ENCODE assay signal across 24 cellular contexts in genomic region chr2:22703286-22703925, GRCh38.
DNase-seq lines count a peak whose midpoint lies in the region; ATAC-seq and TF ChIP-seq lines count a peak whose summit lies in the region.
"Had no signal": no experiment of that assay in that cellular context is flagged by ENCODE, and none has a peak within 500 bp of the region (broad histone marks: within the 10 kb centered on the region; RNA-seq: fewer than 3 reads in every experiment).

No MANE protein-coding gene starts in this region.

- H3K27me3 ChIP-seq in upper lobe of left lung: no peaks in the 10 kb centered on the region
- no peaks in the 10 kb centered on the region for H3K27me3 ChIP-seq in MM.1S (replicated peaks; ENCODE audit: insufficient read depth, low read length)
- H3K27me3 ChIP-seq: BLaER1, SJCRH30 had no signal

- no peaks in the 10 kb centered on the region for H3K9me2 ChIP-seq in MM.1S (replicated peaks; ENCODE audit: insufficient read depth, low read length)

- WGBS in upper lobe of left lung, 2 donors: 67 to 75% methylated on average over 1 of the region's 1 CpG

- H3K4me2 ChIP-seq in MM.1S (ENCODE audit: low read depth, low read length): no peak overlapping the region
- H3K4me2 ChIP-seq: BLaER1, GM23338 had no signal

- H3K9me3 ChIP-seq in mucosa of descending colon (no peaks in the 10 kb centered on the region), upper lobe of left lung (no peaks in the 10 kb centered on the region), MM.1S (replicated peaks; ENCODE audit: insufficient read depth, low read length) (no peaks in the 10 kb centered on the region)
- H3K9me3 ChIP-seq: BLaER1, SJCRH30 had no signal

- no peaks in the 10 kb centered on the region for H3K4me1 ChIP-seq in mucosa of descending colon (ENCODE audit: low read depth)
- H3K4me1 ChIP-seq in upper lobe of left lung: no peaks in the 10 kb centered on the region
- no peaks in the 10 kb centered on the region for H3K4me1 ChIP-seq in MM.1S (ENCODE audit: low read length)
- H3K4me1 ChIP-seq: BLaER1, SJCRH30 had no signal

- TF ChIP-seq CTCF in epithelial cell of proximal tubule (conservative IDR thresholded peaks at IDR 0.05; ENCODE audit: low read depth, low read length) (no peak), mucosa of descending colon (IDR thresholded peaks at IDR 0.05) (no peak), upper lobe of left lung (IDR thresholded peaks at IDR 0.05) (no peak), MM.1S (IDR thresholded peaks at IDR 0.05; ENCODE audit: low read length) (no peak)

- TF ChIP-seq EP300 in upper lobe of left lung (IDR thresholded peaks at IDR 0.05): no peak

- H3K27ac ChIP-seq in upper lobe of left lung (no peak overlapping the region), MM.1S (ENCODE audit: low read length) (no peak overlapping the region)
- H3K27ac ChIP-seq: BLaER1, SJCRH30 had no signal

- TF ChIP-seq POLR2A in upper lobe of left lung (IDR thresholded peaks at IDR 0.05): no peak

- H4K20me1 ChIP-seq in MM.1S (ENCODE audit: insufficient read depth, low read length): no peaks in the 10 kb centered on the region
- H4K20me1 ChIP-seq: BLaER1 had no signal

- H3K36me3 ChIP-seq in mucosa of descending colon (ENCODE audit: low read depth) (no peaks in the 10 kb centered on the region), upper lobe of left lung (no peaks in the 10 kb centered on the region), MM.1S (replicated peaks; ENCODE audit: insufficient read depth, low read length) (no peaks in the 10 kb centered on the region)
- H3K36me3 ChIP-seq: BLaER1, SJCRH30 had no signal

- no peaks in the 10 kb centered on the region; the same call in 1 of the 2 replicates for H3F3A ChIP-seq in MM.1S (ENCODE audit: insufficient read depth, low read length)

- peak; percentile 10 for ATAC-seq in mucosa of descending colon
- ATAC-seq in upper lobe of left lung (ENCODE audit: low FRiP score in 2 of 2): peak; percentile 12 to 59
- no peak for ATAC-seq in HG03039 (IDR thresholded peaks at IDR 0.05; ENCODE audit: unreplicated experiment)
- ATAC-seq in GM19397 (IDR thresholded peaks at IDR 0.05; ENCODE audit: unreplicated experiment): no peak
- ATAC-seq: GM23338, SK-N-SH treated with all-trans-retinoic acid at 6 μM for 48 hours had no signal

- DNase-seq in NCI-H526 (lab: John Stamatoyannopoulos, UW) (peak; percentile 29 to 74), epithelial cell of proximal tubule (ENCODE audit: low read depth) (peak; percentile 22), mucosa of descending colon (no peak), upper lobe of left lung (no peak), MM.1S (no peak), NCI-H2029 (lab: John Stamatoyannopoulos, UW) (no peak)
- DNase-seq: CD4-positive, CD25-positive, alpha-beta regulatory T cell; DMS153; HCEC 1CT; IMR-90; KG1; NCI-H1048; NCI-H1417; NCI-H1694; NCI-H2081; NCI-H226; NCI-H510A; NCI-H774; SJCRH30 had no signal

- intact Hi-C loops in mucosa of descending colon (cut with DNase I, micrococcal nuclease): no loop called here

- no peak overlapping the region for H3K4me3 ChIP-seq in epithelial cell of proximal tubule (ENCODE audit: low read depth, low read length)
- no peak overlapping the region for H3K4me3 ChIP-seq in mucosa of descending colon
- H3K4me3 ChIP-seq in upper lobe of left lung: no peak overlapping the region
- H3K4me3 ChIP-seq in MM.1S (ENCODE audit: low read length): no peak overlapping the region
- H3K4me3 ChIP-seq: BLaER1, GM23338, SJCRH30 had no signal

- H3K9ac ChIP-seq in MM.1S (ENCODE audit: low read length): no peak overlapping the region
- H3K9ac ChIP-seq: BLaER1 had no signal

- H2AFZ ChIP-seq in MM.1S (ENCODE audit: low read length): no peak overlapping the region
- H2AFZ ChIP-seq: GM23338 had no signal

- no peaks in the 10 kb centered on the region for H3K79me2 ChIP-seq in MM.1S (ENCODE audit: low read length)

Comparison
In these comparisons a context has a peak if more than half of its experiments do, and no peak if none do; other contexts are left out.
1. DNase-seq: peak in NCI-H526 (2 of 2) and epithelial cell of proximal tubule (single experiment); none in mucosa of descending colon (0 of 3), upper lobe of left lung (0 of 2), MM.1S (single experiment) and NCI-H2029 (single experiment).
2. ATAC-seq: peak in mucosa of descending colon (single experiment) and upper lobe of left lung (2 of 2); none in HG03039 (single experiment) and GM19397 (single experiment).